In the genomic region with DNA sequence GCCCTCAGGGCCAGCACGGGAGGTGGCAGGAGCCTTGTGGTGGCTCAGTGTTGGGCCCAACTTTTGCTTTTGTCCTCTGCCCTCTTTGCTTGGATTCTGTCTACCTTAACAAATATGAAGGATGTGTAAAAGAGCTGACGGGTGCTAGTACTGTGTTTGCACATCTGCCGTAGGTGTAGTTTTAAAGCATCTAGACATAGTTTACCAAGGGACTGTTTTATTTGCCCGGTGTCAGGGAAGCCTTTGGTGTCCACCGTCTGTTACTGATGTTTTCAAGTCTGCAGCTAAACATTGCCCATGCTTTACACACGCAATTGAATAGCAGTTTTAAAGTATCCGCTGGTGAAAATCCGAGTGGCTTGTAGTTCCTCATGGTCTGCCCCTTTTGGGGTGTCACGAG, we compare ENCODE assay signal across 22 cellular contexts.
"Had no signal": no experiment of that assay in that cellular context is flagged by ENCODE, and none has a peak within 500 bp of the region (broad histone marks: within the 10 kb centered on the region; RNA-seq: fewer than 3 reads in every experiment).

No MANE protein-coding gene starts in this region.

- H3K36me3 ChIP-seq: right lobe of liver, uterus had no signal

- DNase-seq: colonic mucosa; dermis blood vessel endothelial cell; esophagus squamous epithelium; foreskin fibroblast; glutamatergic neuron; immature natural killer cell; mammary epithelial cell; naive thymus-derived CD8-positive, alpha-beta T cell; occipital lobe; psoas muscle; retina; right lobe of liver; stimulated activated CD4-positive, alpha-beta T cell treated with anti-CD3 and anti-CD28 coated beads, Interleukin-4, amount 100 ng/mL, for 1 hour; stimulated activated CD8-positive, alpha-beta memory T cell treated with anti-CD3 and anti-CD28 coated beads, Interleukin-4, amount 100 ng/mL, for 48 hours; stimulated activated naive CD8-positive, alpha-beta T cell treated with anti-CD3 and anti-CD28 coated beads, Interleukin-15, Interleukin-2, amounts not matched to agents 100 U/mL and 50 U/mL, for 24 hours; thyroid gland; upper lobe of left lung; uterus had no signal

- H3K27ac Mint-ChIP-seq: stimulated activated effector memory CD8-positive, alpha-beta T cell treated with anti-CD3 and anti-CD28 coated beads, Interleukin-12 subunit alpha, Interleukin-12 subunit beta, amount 100 ng/mL, for 72 hours had no signal

- H3K27ac ChIP-seq: colonic mucosa, esophagus squamous epithelium, parathyroid adenoma, psoas muscle, right lobe of liver, suprapubic skin, thyroid gland, upper lobe of left lung, uterus had no signal

- H2AFZ ChIP-seq: parathyroid adenoma had no signal

- H3K4me1 ChIP-seq: colonic mucosa, esophagus squamous epithelium, parathyroid adenoma, psoas muscle, right lobe of liver, suprapubic skin, thyroid gland, upper lobe of left lung, uterus had no signal

- H3K9me3 ChIP-seq: colonic mucosa, gastroesophageal sphincter, psoas muscle, right lobe of liver, suprapubic skin, thyroid gland, upper lobe of left lung had no signal

- H3K9me3 Mint-ChIP-seq: immature natural killer cell had no signal

- H3K4me1 Mint-ChIP-seq: immature natural killer cell; stimulated activated effector memory CD8-positive, alpha-beta T cell treated with anti-CD3 and anti-CD28 coated beads, Interleukin-12 subunit alpha, Interleukin-12 subunit beta, amount 100 ng/mL, for 72 hours had no signal

- H3K9ac ChIP-seq: parathyroid adenoma had no signal

- H3K27me3 ChIP-seq: colonic mucosa, esophagus squamous epithelium, gastroesophageal sphincter, right lobe of liver, suprapubic skin, thyroid gland, upper lobe of left lung, uterus had no signal

- H3K27me3 Mint-ChIP-seq: naive thymus-derived CD8-positive, alpha-beta T cell had no signal

- H3K4me3 Mint-ChIP-seq: immature natural killer cell; naive thymus-derived CD8-positive, alpha-beta T cell; stimulated activated effector memory CD8-positive, alpha-beta T cell treated with anti-CD3 and anti-CD28 coated beads, Interleukin-12 subunit alpha, Interleukin-12 subunit beta, amount 100 ng/mL, for 72 hours had no signal

- H3K4me3 ChIP-seq: colonic mucosa, esophagus squamous epithelium, gastroesophageal sphincter, psoas muscle, right lobe of liver, suprapubic skin, thyroid gland, upper lobe of left lung, uterus had no signal

- H3K79me2 ChIP-seq: parathyroid adenoma had no signal
